Comparison of ENCODE assay signal across 20 cellular contexts in genomic region chrX:77918568-77918967, GRCh38. TPM values are rescaled to one million over a fixed set of nuclear protein-coding genes. Genes with fewer than 3 reads are reported as not detected.
DNase-seq lines count a peak whose midpoint lies in the region; ATAC-seq, FAIRE-seq and TF ChIP-seq lines count a peak whose summit lies in the region.
"Had no signal": no experiment of that assay in that cellular context is flagged by ENCODE, and none has a peak within 500 bp of the region (broad histone marks: within the 10 kb centered on the region; RNA-seq: fewer than 3 reads in every experiment).

No MANE protein-coding gene starts in this region.

- DNase-seq in GM03348 (ENCODE audit: low spot score): peak; percentile 19
- peak; percentile 15 for DNase-seq in NCI-H226
- peak; percentile 31 for DNase-seq in bronchial epithelial cell (ENCODE audit: low read depth)
- DNase-seq in natural killer cell: no peak
- no peak for DNase-seq in nucleus accumbens (lab: John Stamatoyannopoulos, UW)
- no peak for DNase-seq in HFFc6
- no peak for DNase-seq in stimulated activated CD8-positive, alpha-beta memory T cell treated with anti-CD3 and anti-CD28 coated beads, Interleukin-4, amount 100 ng/mL, for 48 hours
- DNase-seq: activated CD8-positive, alpha-beta T cell treated with anti-CD3 and anti-CD28 coated beads, Interleukin-2, amount 10 ng/mL, durations not matched to agents 7 days and 5 days; activated naive CD8-positive, alpha-beta T cell treated with anti-CD3 and anti-CD28 coated beads, Interleukin-2, amount 10 ng/mL, durations not matched to agents 7 days and 5 days; GDM1; NCI-H1092 treated with DMSO at 0.1 percent for 48 hours; NCI-H2171; NCI-H748 treated with DMSO at 0.1 percent for 48 hours; T-helper 1 cell had no signal

- H3K36me3 Mint-ChIP-seq in natural killer cell (no peaks in the 10 kb centered on the region), HFFc6 (ENCODE audit: low read depth) (no peaks in the 10 kb centered on the region)
- H3K36me3 Mint-ChIP-seq: activated naive CD8-positive, alpha-beta T cell treated with anti-CD3 and anti-CD28 coated beads, Interleukin-2, amount 10 ng/mL, durations not matched to agents 7 days and 5 days; stimulated activated effector memory CD8-positive, alpha-beta T cell treated with anti-CD3 and anti-CD28 coated beads, Interleukin-12 subunit alpha, Interleukin-12 subunit beta, amount 100 ng/mL, for 72 hours had no signal

- H3K9me3 Mint-ChIP-seq in natural killer cell: no peaks in the 10 kb centered on the region
- H3K9me3 Mint-ChIP-seq in HFFc6: no peaks in the 10 kb centered on the region
- H3K9me3 Mint-ChIP-seq: stimulated activated effector memory CD8-positive, alpha-beta T cell treated with anti-CD3 and anti-CD28 coated beads, Interleukin-12 subunit alpha, Interleukin-12 subunit beta, amount 100 ng/mL, for 72 hours had no signal

- intact Hi-C loops in natural killer cell (cut with micrococcal nuclease): no loop called here

- H3K4me3 ChIP-seq in bronchial epithelial cell (ENCODE audit: low read depth, low read length): no peak overlapping the region
- H3K4me3 ChIP-seq: BLaER1 treated with 17β-estradiol and CSF1 and Interleukin-3, amounts not matched to agents 10 nM and 100 nM had no signal

- H3K4me3 Mint-ChIP-seq in natural killer cell: peak overlapping the region; percentile 42
- H3K4me3 Mint-ChIP-seq in HFFc6: no peak overlapping the region
- H3K4me3 Mint-ChIP-seq: nephron had no signal

- no peaks in the 10 kb centered on the region for H3K27me3 ChIP-seq in bronchial epithelial cell (ENCODE audit: control insufficient read depth, insufficient read depth, low read length)

- TF ChIP-seq CTCF in bronchial epithelial cell (IDR thresholded peaks at IDR 0.05; ENCODE audit: insufficient read depth, low read length, severe bottlenecking): no peak
- no peak for TF ChIP-seq CTCF in natural killer cell (IDR thresholded peaks at IDR 0.05)
- no peak for TF ChIP-seq CTCF in HFFc6 (IDR thresholded peaks at IDR 0.05)

- H3K27me3 Mint-ChIP-seq in natural killer cell (ENCODE audit: low read depth in 2 of 2) (no peaks in the 10 kb centered on the region), HFFc6 (ENCODE audit: insufficient read depth) (no peaks in the 10 kb centered on the region)
- H3K27me3 Mint-ChIP-seq: activated naive CD8-positive, alpha-beta T cell treated with anti-CD3 and anti-CD28 coated beads, Interleukin-2, amount 10 ng/mL, durations not matched to agents 7 days and 5 days had no signal

- no peaks in the 10 kb centered on the region for H3K36me3 ChIP-seq in bronchial epithelial cell (ENCODE audit: control insufficient read depth, insufficient read depth, low read length)
- H3K36me3 ChIP-seq: BLaER1 treated with 17β-estradiol and CSF1 and Interleukin-3, amounts not matched to agents 10 nM and 100 nM had no signal

- ATAC-seq in natural killer cell: no peak
- ATAC-seq: activated CD8-positive, alpha-beta T cell treated with anti-CD3 and anti-CD28 coated beads, Interleukin-2, amount 10 ng/mL, durations not matched to agents 7 days and 5 days; stimulated activated effector memory CD8-positive, alpha-beta T cell treated with anti-CD3 and anti-CD28 coated beads, Interleukin-12 subunit alpha, Interleukin-12 subunit beta, amount 100 ng/mL, for 72 hours had no signal

- H3K27ac Mint-ChIP-seq in natural killer cell (peak overlapping the region; percentile 84), HFFc6 (no peak overlapping the region)
- H3K27ac Mint-ChIP-seq: activated CD8-positive, alpha-beta T cell treated with anti-CD3 and anti-CD28 coated beads, Interleukin-2, amount 10 ng/mL, durations not matched to agents 7 days and 5 days; activated naive CD8-positive, alpha-beta T cell treated with anti-CD3 and anti-CD28 coated beads, Interleukin-2, amount 10 ng/mL, durations not matched to agents 7 days and 5 days; nephron had no signal

- H3K4me1 Mint-ChIP-seq in natural killer cell (peaks cover 23 to 34% of the 10 kb centered on the region in 2 donors), HFFc6 (ENCODE audit: low read depth) (no peaks in the 10 kb centered on the region)
- H3K4me1 Mint-ChIP-seq: nephron had no signal

- FAIRE-seq in bronchial epithelial cell (lab: Jason Lieb, UNC): no peak

RNA-seq across cellular contexts. Expression of gene ATP7A, which starts 8.1 kb away (rescaled TPM):
- total RNA-seq in bronchial epithelial cell (2.4 and 3.1 TPM in 2 replicates), natural killer cell (10 to 100 TPM; 18.8 to 24.3 (median 21.5) TPM)
- total RNA-seq in HFFc6 (2021; fragmentation: NEBNext Ultra II Directional; extraction: Animal tissue kit (Norgen Biotek cat#: 25700)): 10 to 100 TPM in 1 of 6 experiments, 1 to 10 TPM in 5; 7.8 to 10.1 (median 8.9) TPM

RNA-seq across cellular contexts. Expression of gene COX7B, which starts 19.3 kb away (rescaled TPM):
- total RNA-seq in bronchial epithelial cell (358 and 360 TPM in 2 replicates), natural killer cell (100 to 1,000 TPM; 133 to 168 (median 136) TPM)
- total RNA-seq in HFFc6 (2021; fragmentation: NEBNext Ultra II Directional; extraction: Animal tissue kit (Norgen Biotek cat#: 25700)): 100 to 1,000 TPM; 196 to 250 (median 231) TPM

RNA-seq across cellular contexts. Expression of gene MAGT1, which starts 23.3 kb away (rescaled TPM):
- total RNA-seq in bronchial epithelial cell (67.7 and 179 TPM in 2 replicates), natural killer cell (10 to 100 TPM; 46.7 to 59.5 (median 51.8) TPM)
- 10 to 100 TPM; 70.3 to 77.5 (median 74.2) TPM for total RNA-seq in HFFc6 (2021; fragmentation: NEBNext Ultra II Directional; extraction: Animal tissue kit (Norgen Biotek cat#: 25700))

RNA-seq across cellular contexts. Expression of gene PGAM4, which starts 50.9 kb away (rescaled TPM):
- total RNA-seq in bronchial epithelial cell (not detected in 2 replicates), natural killer cell (not detected)
- total RNA-seq in HFFc6 (2021; fragmentation: NEBNext Ultra II Directional; extraction: Animal tissue kit (Norgen Biotek cat#: 25700)): under 1 TPM in 2 of 6 experiments, not detected in 4; 0.23 to 0.65 TPM
- total RNA-seq: activated naive CD8-positive, alpha-beta T cell treated with anti-CD3 and anti-CD28 coated beads, Interleukin-2, amount 10 ng/mL, durations not matched to agents 7 days and 5 days; cerebellum; lung microvascular endothelial cell; pulmonary artery endothelial cell had no signal

Comparison
In these comparisons a context has a peak if more than half of its experiments do, and no peak if none do; other contexts are left out.
1. DNase-seq: peak in GM03348 (single experiment), NCI-H226 (single experiment) and bronchial epithelial cell (single experiment); none in natural killer cell (single experiment), nucleus accumbens (0 of 56), HFFc6 (single experiment) and stimulated activated CD8-positive, alpha-beta memory T cell treated with anti-CD3 and anti-CD28 coated beads, Interleukin-4, amount 100 ng/mL, for 48 hours (single experiment).